Comparison of ENCODE assay signal across 21 cellular contexts in genomic region chr22:26956346-26956745, GRCh38.
DNase-seq lines count a peak whose midpoint lies in the region; TF ChIP-seq lines count a peak whose summit lies in the region.
"Had no signal": no experiment of that assay in that cellular context is flagged by ENCODE, and none has a peak within 500 bp of the region (broad histone marks: within the 10 kb centered on the region; RNA-seq: fewer than 3 reads in every experiment).

No MANE protein-coding gene starts in this region.

- peaks cover 86% of the 10 kb centered on the region for H3K27me3 Mint-ChIP-seq in Calu3 (ENCODE audit: unreplicated experiment)

- H3K36me3 ChIP-seq in tibial nerve = no peaks in the 10 kb centered on the region
- H3K36me3 ChIP-seq: tibial artery had no signal

- DNase-seq in Calu3 = peak; percentile 4
- DNase-seq in DMS53 treated with DMSO at 0.1 percent for 48 hours (lab: John Stamatoyannopoulos, UW; ENCODE audit: unreplicated experiment) = peak; percentile 10
- peak; percentile 32 for DNase-seq in NCI-H2171 (lab: John Stamatoyannopoulos, UW)
- DNase-seq in mucosa of gallbladder (ENCODE audit: low spot score) = peak; percentile 40
- DNase-seq in kidney tubule cell (ENCODE audit: low spot score) = no peak
- no peak for DNase-seq in SKM-1 treated with dmso at 0.1 percent for 144 hours (lab: John Stamatoyannopoulos, UW; ENCODE audit: unreplicated experiment)
- DNase-seq in tibial nerve (ENCODE audit: low spot score in 2 of 2) = no peak
- DNase-seq: activated gamma-delta T cell treated with Interleukin-2 at 50 U/mL for 16 hours; activated naive CD8-positive, alpha-beta T cell treated with anti-CD3 and anti-CD28 coated beads, Interleukin-2, amount 10 ng/mL, durations not matched to agents 7 days and 5 days; activated T-cell treated with anti-CD3 and anti-CD28 coated beads, Interleukin-2, amount 50 U/mL, for 4 hours; aorta; H7; hippocampal formation; NCI-H82; RPMI8226; stimulated activated CD4-positive, alpha-beta T cell treated with anti-CD3 and anti-CD28 coated beads, Interleukin-4, amount 100 ng/mL, for 1 hour; T-helper 17 cell; tibial artery had no signal

- BruUV-seq in Calu3 (replicated peaks; lab: Mats Ljungman, UMichigan) = no TSS peak

- no peak overlapping the region for H3K27ac ChIP-seq in tibial nerve
- H3K27ac ChIP-seq: C4-2B, SK-N-MC, tibial artery had no signal

- no peaks in the 10 kb centered on the region for H3K36me3 Mint-ChIP-seq in Calu3 (ENCODE audit: insufficient read depth, unreplicated experiment)
- H3K36me3 Mint-ChIP-seq: activated naive CD8-positive, alpha-beta T cell treated with anti-CD3 and anti-CD28 coated beads, Interleukin-2, amount 10 ng/mL, durations not matched to agents 7 days and 5 days had no signal

- no peaks in the 10 kb centered on the region for H3K9me3 ChIP-seq in tibial nerve
- H3K9me3 ChIP-seq: tibial artery had no signal

- TF ChIP-seq POLR2A in tibial nerve (IDR thresholded peaks at IDR 0.05) = no peak

- TF ChIP-seq CTCF in Calu3 (IDR thresholded peaks at IDR 0.05; ENCODE audit: unreplicated experiment) (no peak), tibial nerve (IDR thresholded peaks at IDR 0.05) (no peak)

- no peak overlapping the region for H3K4me3 Mint-ChIP-seq in Calu3 (ENCODE audit: low read depth, unreplicated experiment)
- H3K4me3 Mint-ChIP-seq: activated naive CD8-positive, alpha-beta T cell treated with anti-CD3 and anti-CD28 coated beads, Interleukin-2, amount 10 ng/mL, durations not matched to agents 7 days and 5 days; activated T-cell treated with anti-CD3 and anti-CD28 coated beads, Interleukin-2, amount 50 U/mL, for 4 hours; nephron; T-helper 17 cell had no signal

- H3K27ac Mint-ChIP-seq in Calu3 (ENCODE audit: unreplicated experiment) = no peak overlapping the region
- H3K27ac Mint-ChIP-seq: activated naive CD8-positive, alpha-beta T cell treated with anti-CD3 and anti-CD28 coated beads, Interleukin-2, amount 10 ng/mL, durations not matched to agents 7 days and 5 days; nephron; T-helper 17 cell had no signal

- no peaks in the 10 kb centered on the region for H3K27me3 ChIP-seq in tibial nerve
- H3K27me3 ChIP-seq: tibial artery had no signal

- CTCF ChIA-PET in Calu3 (lab: Charles Lee) = no interaction called here

- 38 to 43% methylated on average over 4 of the region's 4 CpGs for WGBS in tibial nerve, 2 donors

- intact Hi-C loops in Calu3 (cut with micrococcal nuclease; ENCODE audit: unreplicated experiment) = no loop called here

- peaks cover 0 to 11% (median 5%) of the 10 kb centered on the region in 4 donors for H3K4me1 ChIP-seq in tibial nerve
- H3K4me1 ChIP-seq: tibial artery had no signal

- no peak for TF ChIP-seq EP300 in tibial nerve (IDR thresholded peaks at IDR 0.05)

- H3K9me3 Mint-ChIP-seq in Calu3 (ENCODE audit: low read depth, unreplicated experiment) = no peaks in the 10 kb centered on the region
- H3K9me3 Mint-ChIP-seq: activated naive CD8-positive, alpha-beta T cell treated with anti-CD3 and anti-CD28 coated beads, Interleukin-2, amount 10 ng/mL, durations not matched to agents 7 days and 5 days; activated T-cell treated with anti-CD3 and anti-CD28 coated beads, Interleukin-2, amount 50 U/mL, for 4 hours; nephron had no signal

- H3K4me3 ChIP-seq in tibial nerve = no peak overlapping the region
- H3K4me3 ChIP-seq: SK-N-MC, tibial artery had no signal

- peaks cover 11% of the 10 kb centered on the region for H3K4me1 Mint-ChIP-seq in Calu3 (ENCODE audit: low read depth, unreplicated experiment)
- H3K4me1 Mint-ChIP-seq: activated naive CD8-positive, alpha-beta T cell treated with anti-CD3 and anti-CD28 coated beads, Interleukin-2, amount 10 ng/mL, durations not matched to agents 7 days and 5 days; T-helper 17 cell had no signal

Comparison
In these comparisons a context has a peak if more than half of its experiments do, and no peak if none do; other contexts are left out.
1. DNase-seq: peak in Calu3 (single experiment), DMS53 treated with DMSO at 0.1 percent for 48 hours (single experiment), NCI-H2171 (single experiment) and mucosa of gallbladder (single experiment); none in kidney tubule cell (single experiment), SKM-1 treated with dmso at 0.1 percent for 144 hours (single experiment) and tibial nerve (0 of 2).